ENCODE assay signal across 13 cellular contexts in genomic region chr4:76802546-76803021, GRCh38.
DNase-seq lines count a peak whose midpoint lies in the region; TF ChIP-seq lines count a peak whose summit lies in the region.
"Had no signal": no experiment of that assay in that cellular context is flagged by ENCODE, and none has a peak within 500 bp of the region (broad histone marks: within the 10 kb centered on the region; RNA-seq: fewer than 3 reads in every experiment).

No MANE protein-coding gene starts in this region.

- no peaks in the 10 kb centered on the region for H3K27me3 ChIP-seq in SJCRH30
- H3K27me3 ChIP-seq in mesenchymal stem cell (ENCODE audit: control insufficient read depth in 1 of 2, insufficient read depth in 1 of 2, low read length in 2 of 2): no peaks in the 10 kb centered on the region
- H3K27me3 ChIP-seq: MG63 had no signal

- peaks cover 25% of the 10 kb centered on the region for H3K27me3 Mint-ChIP-seq in type B pancreatic cell

- peak overlapping the region; percentile 51 for H3K4me3 Mint-ChIP-seq in type B pancreatic cell
- H3K4me3 Mint-ChIP-seq: activated CD4-positive, alpha-beta T cell treated with anti-CD3 and anti-CD28 coated beads, Interleukin-2, amount 10 ng/mL, durations not matched to agents 7 days and 5 days; activated naive CD4-positive, alpha-beta T cell treated with anti-CD3 and anti-CD28 coated beads for 36 hours; naive thymus-derived CD4-positive, alpha-beta T cell had no signal

- 5% methylated on average over 3 of the region's 7 CpGs for WGBS in mesenchymal stem cell

- H3K9ac ChIP-seq in mesenchymal stem cell (ENCODE audit: low read length): no peak overlapping the region

- H3K4me3 ChIP-seq in SJCRH30: no peak overlapping the region
- no peak overlapping the region for H3K4me3 ChIP-seq in fibroblast of the aortic adventitia (ENCODE audit: low read depth, low read length)
- no peak overlapping the region for H3K4me3 ChIP-seq in mesenchymal stem cell (ENCODE audit: insufficient read depth in 1 of 2, low read depth in 1 of 2, low read length in 2 of 2)
- H3K4me3 ChIP-seq in foreskin fibroblast (ENCODE audit: low read depth in 1 of 2, low read length in 2 of 2): no peak overlapping the region
- H3K4me3 ChIP-seq: MG63 had no signal

- H3K23ac ChIP-seq in mesenchymal stem cell (ENCODE audit: low read length in 2 of 2): no peak overlapping the region

- H2AK5ac ChIP-seq in mesenchymal stem cell (ENCODE audit: low read length, severe bottlenecking): peak overlapping the region; percentile 28

- peaks cover under 1% of the 10 kb centered on the region for H3K9me3 Mint-ChIP-seq in type B pancreatic cell

- H3K27ac ChIP-seq in SJCRH30 (peak overlapping the region; percentile 96), mesenchymal stem cell (ENCODE audit: low read length, poor library complexity, severe bottlenecking) (peak overlapping the region; percentile 95)

- peak overlapping the region; percentile 86 for H4K8ac ChIP-seq in mesenchymal stem cell (ENCODE audit: low read length)

- H2BK5ac ChIP-seq in mesenchymal stem cell (ENCODE audit: low read depth, low read length, poor library complexity, severe bottlenecking): no peak overlapping the region

- peaks cover 33% of the 10 kb centered on the region for H3K4me1 Mint-ChIP-seq in type B pancreatic cell (ENCODE audit: unreplicated experiment)
- H3K4me1 Mint-ChIP-seq: activated CD4-positive, alpha-beta T cell treated with anti-CD3 and anti-CD28 coated beads, Interleukin-2, amount 10 ng/mL, durations not matched to agents 7 days and 5 days; naive thymus-derived CD4-positive, alpha-beta T cell had no signal

- TF ChIP-seq CTCF in fibroblast of the aortic adventitia (IDR thresholded peaks at IDR 0.05; ENCODE audit: insufficient read depth, low read length): no peak
- TF ChIP-seq CTCF in type B pancreatic cell (conservative IDR thresholded peaks at IDR 0.05): peak; percentile 14
- TF ChIP-seq CTCF in foreskin fibroblast (IDR thresholded peaks at IDR 0.05; ENCODE audit: low read depth, low read length): no peak

- H3K14ac ChIP-seq in mesenchymal stem cell (ENCODE audit: low read length in 2 of 2): no peak overlapping the region

- peak overlapping the region; percentile 73 for H2BK15ac ChIP-seq in mesenchymal stem cell (ENCODE audit: low read depth, poor library complexity, severe bottlenecking)

- peak overlapping the region; percentile 72 for H3K27ac Mint-ChIP-seq in type B pancreatic cell
- H3K27ac Mint-ChIP-seq: activated CD4-positive, alpha-beta T cell treated with anti-CD3 and anti-CD28 coated beads, Interleukin-2, amount 10 ng/mL, durations not matched to agents 7 days and 5 days; activated naive CD4-positive, alpha-beta T cell treated with anti-CD3 and anti-CD28 coated beads for 36 hours had no signal

- no peaks in the 10 kb centered on the region for H3K36me3 ChIP-seq in SJCRH30
- no peaks in the 10 kb centered on the region for H3K36me3 ChIP-seq in mesenchymal stem cell (ENCODE audit: control insufficient read depth in 1 of 2, insufficient read depth in 2 of 2, low read depth in 1 of 2, low read length in 2 of 2)
- H3K36me3 ChIP-seq: MG63 had no signal

- peak overlapping the region; percentile 73 to 96 for H3K18ac ChIP-seq in mesenchymal stem cell (ENCODE audit: low read depth in 1 of 2, low read length in 2 of 2)

- H2BK12ac ChIP-seq in mesenchymal stem cell (ENCODE audit: low read length in 2 of 2): peak overlapping the region in 1 of 2 experiments; percentile 93

- no peak for TF ChIP-seq POLR2A in erythroblast (IDR thresholded peaks at IDR 0.05; ENCODE audit: low read length)

- H2BK120ac ChIP-seq in mesenchymal stem cell (ENCODE audit: low read depth, low read length): peak overlapping the region; percentile 98

- H3K4me2 ChIP-seq in mesenchymal stem cell (ENCODE audit: low read length, poor library complexity, severe bottlenecking): no peak overlapping the region

- peaks cover 4% of the 10 kb centered on the region for H3K36me3 Mint-ChIP-seq in type B pancreatic cell

- H3K9me3 ChIP-seq in SJCRH30 (replicated peaks) (peaks cover 12% of the 10 kb centered on the region; the same call in 1 of the 2 replicates), mesenchymal stem cell (ENCODE audit: control insufficient read depth, low read length) (peaks cover 9% of the 10 kb centered on the region)
- H3K9me3 ChIP-seq: MG63 had no signal

- peaks cover 28% of the 10 kb centered on the region for H3K4me1 ChIP-seq in SJCRH30
- peaks cover 17% of the 10 kb centered on the region for H3K4me1 ChIP-seq in mesenchymal stem cell (ENCODE audit: control insufficient read depth, insufficient read depth, low read depth, low read length)

- H3K4ac ChIP-seq in mesenchymal stem cell (ENCODE audit: low read depth in 1 of 2, low read length in 2 of 2): peak overlapping the region; percentile 97

- DNase-seq in SJCRH30: peak in 1 of 2 experiments; percentile 45
- peak; percentile 30 for DNase-seq in fibroblast of the aortic adventitia (ENCODE audit: low read depth)
- peak; percentile 85 for DNase-seq in mesenchymal stem cell
- DNase-seq in type B pancreatic cell (ENCODE audit: extremely low spot score, unreplicated experiment): no peak
- no peak for DNase-seq in cerebellum (ENCODE audit: low spot score)
- no peak for DNase-seq in erythroblast (lab: John Stamatoyannopoulos, UW)
- DNase-seq in NCI-H1092 treated with DMSO at 0.1 percent for 48 hours (lab: John Stamatoyannopoulos, UW): no peak
- no peak for DNase-seq in foreskin fibroblast
- DNase-seq: activated CD4-positive, alpha-beta T cell treated with anti-CD3 and anti-CD28 coated beads, Interleukin-2, amount 10 ng/mL, durations not matched to agents 7 days and 5 days; activated naive CD4-positive, alpha-beta T cell treated with anti-CD3 and anti-CD28 coated beads for 36 hours; MG63; naive thymus-derived CD4-positive, alpha-beta T cell; NCI-H526 had no signal

- H3K79me1 ChIP-seq in mesenchymal stem cell (replicated peaks; ENCODE audit: low read length, poor library complexity, severe bottlenecking): no peaks in the 10 kb centered on the region

- no peak overlapping the region for H2AFZ ChIP-seq in mesenchymal stem cell (ENCODE audit: low read depth, low read length)

- peak overlapping the region; percentile 43 for H4K91ac ChIP-seq in mesenchymal stem cell (ENCODE audit: low read length)

Comparison
In these comparisons a context has a peak if more than half of its experiments do, and no peak if none do; other contexts are left out.
1. DNase-seq: peak in fibroblast of the aortic adventitia (single experiment) and mesenchymal stem cell (single experiment); none in type B pancreatic cell (single experiment), cerebellum (single experiment), erythroblast (0 of 2), NCI-H1092 treated with DMSO at 0.1 percent for 48 hours (single experiment) and foreskin fibroblast (0 of 2).